ENCODE assay signal across 1 cellular context in genomic region chr3:41362638-41363559, GRCh38.
TF ChIP-seq lines count a peak whose summit lies in the region.

No MANE protein-coding gene starts in this region.

TF ChIP-seq in SK-N-SH treated with all-trans-retinoic acid at 6 μM for 48 hours, 23 proteins besides CTCF, POLR2A, EP300 and RAD21 (continued from another document):
- TF ChIP-seq TSHZ2 (CRISPR knock-in tag; IDR thresholded peaks at IDR 0.05) (peak; percentile 78; the same call in 1 of the 2 replicates), ISL1 (CRISPR knock-in tag; IDR thresholded peaks at IDR 0.05) (peak; percentile 93), TOX (CRISPR knock-in tag; IDR thresholded peaks at IDR 0.05; ENCODE audit: borderline replicate concordance) (no peak), ZNF565 (CRISPR knock-in tag; conservative IDR thresholded peaks at IDR 0.05; ENCODE audit: low read depth) (no peak), ZFP3 (CRISPR knock-in tag; IDR thresholded peaks at IDR 0.05) (no peak), ZFP30 (CRISPR knock-in tag; IDR thresholded peaks at IDR 0.05) (no peak), ZNF8 (CRISPR knock-in tag; IDR thresholded peaks at IDR 0.05) (no peak)
- TF ChIP-seq, protein P1, sequence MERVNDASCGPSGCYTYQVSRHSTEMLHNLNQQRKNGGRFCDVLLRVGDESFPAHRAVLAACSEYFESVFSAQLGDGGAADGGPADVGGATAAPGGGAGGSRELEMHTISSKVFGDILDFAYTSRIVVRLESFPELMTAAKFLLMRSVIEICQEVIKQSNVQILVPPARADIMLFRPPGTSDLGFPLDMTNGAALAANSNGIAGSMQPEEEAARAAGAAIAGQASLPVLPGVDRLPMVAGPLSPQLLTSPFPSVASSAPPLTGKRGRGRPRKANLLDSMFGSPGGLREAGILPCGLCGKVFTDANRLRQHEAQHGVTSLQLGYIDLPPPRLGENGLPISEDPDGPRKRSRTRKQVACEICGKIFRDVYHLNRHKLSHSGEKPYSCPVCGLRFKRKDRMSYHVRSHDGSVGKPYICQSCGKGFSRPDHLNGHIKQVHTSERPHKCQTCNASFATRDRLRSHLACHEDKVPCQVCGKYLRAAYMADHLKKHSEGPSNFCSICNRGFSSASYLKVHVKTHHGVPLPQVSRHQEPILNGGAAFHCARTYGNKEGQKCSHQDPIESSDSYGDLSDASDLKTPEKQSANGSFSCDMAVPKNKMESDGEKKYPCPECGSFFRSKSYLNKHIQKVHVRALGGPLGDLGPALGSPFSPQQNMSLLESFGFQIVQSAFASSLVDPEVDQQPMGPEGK (CRISPR knock-in tag; IDR thresholded peaks at IDR 0.05; ENCODE audit: borderline replicate concordance) = no peak
